In the genomic region with DNA sequence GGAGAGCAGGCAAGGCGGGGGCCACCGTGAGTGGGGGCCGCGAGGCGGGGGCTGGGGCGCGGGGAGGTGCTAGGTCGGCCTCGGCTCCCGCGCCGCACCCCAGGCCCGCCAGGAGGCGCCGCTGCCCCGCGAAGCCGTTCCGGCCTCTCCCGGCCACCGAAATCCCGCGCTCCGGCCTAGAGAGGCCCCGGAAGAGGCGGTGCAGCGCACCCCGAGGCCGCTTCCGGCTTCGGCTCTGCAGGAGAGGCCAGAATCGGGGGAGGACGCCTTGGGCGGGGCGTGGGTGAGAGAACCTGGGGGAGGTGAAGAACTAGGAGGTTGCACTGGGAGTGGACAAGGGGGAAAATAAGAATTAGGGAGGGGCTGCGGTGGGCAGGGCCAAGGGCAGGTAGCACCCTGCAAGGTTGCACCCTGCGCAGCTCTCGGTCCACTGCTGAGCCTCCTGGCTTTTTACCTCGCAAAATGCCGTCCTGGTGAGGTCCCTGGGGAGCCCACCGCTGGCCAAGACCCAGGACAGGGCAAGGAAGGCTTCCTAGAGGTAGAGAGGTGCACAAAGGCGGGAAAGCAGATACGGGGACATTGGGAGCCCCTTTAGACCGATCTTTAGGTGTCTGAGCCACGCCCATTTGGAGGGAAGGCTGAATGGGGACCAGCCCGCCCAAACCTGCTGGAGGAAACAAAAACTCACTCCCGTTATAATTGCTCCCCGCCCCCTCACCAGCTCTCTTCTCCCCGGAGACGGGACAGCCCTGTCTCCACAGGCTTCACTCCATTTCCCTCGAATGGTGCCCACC, we compare ENCODE assay signal across 8 cellular contexts. TPM values are rescaled to one million over a fixed set of nuclear protein-coding genes. Genes with fewer than 3 reads are reported as not detected.
DNase-seq lines count a peak whose midpoint lies in the region; ATAC-seq, FAIRE-seq and TF ChIP-seq lines count a peak whose summit lies in the region.

No MANE protein-coding gene starts in this region.

- intact Hi-C loops in mucosa of descending colon (cut with DNase I, micrococcal nuclease) = loop anchor here (2.0 to 10.0 kb wide), 3 partner anchors 35 to 47 kb away; a partner anchor contains a TSS

- no peak for FAIRE-seq in D721Med (lab: Jason Lieb, UNC)

- H3K36me3 ChIP-seq in HUES64 (ENCODE audit: insufficient read depth, low read length) (no peaks in the 10 kb centered on the region), NT2/D1 (ENCODE audit: insufficient read depth, insufficient read length, low read length) (no peaks in the 10 kb centered on the region), mucosa of descending colon (ENCODE audit: low read depth) (no peaks in the 10 kb centered on the region)

- H3K4me1 ChIP-seq in HUES64 (ENCODE audit: insufficient read depth, low read length) (peaks cover 12% of the 10 kb centered on the region), NT2/D1 (ENCODE audit: insufficient read depth, insufficient read length) (peaks cover 17% of the 10 kb centered on the region), mucosa of descending colon (ENCODE audit: low read depth) (peaks cover 12% of the 10 kb centered on the region)

- peak overlapping the region; percentile 88 for H3K27ac ChIP-seq in HUES64 (ENCODE audit: low read depth, low read length)

- no peaks in the 10 kb centered on the region for H3K9me3 ChIP-seq in HUES64 (ENCODE audit: insufficient read depth, low read depth, low read length)
- H3K9me3 ChIP-seq in NT2/D1 (ENCODE audit: insufficient read depth, low read length) = no peaks in the 10 kb centered on the region
- no peaks in the 10 kb centered on the region for H3K9me3 ChIP-seq in mucosa of descending colon

- H3K4me3 ChIP-seq in HUES64 (ENCODE audit: low read length) = peak overlapping the region; percentile 86
- peak overlapping the region; percentile 73 for H3K4me3 ChIP-seq in NT2/D1 (ENCODE audit: insufficient read length, low read depth)
- peak overlapping the region; percentile 27 for H3K4me3 ChIP-seq in mucosa of descending colon

- H3K27me3 ChIP-seq in HUES64 (ENCODE audit: insufficient read depth, low read length) (peaks cover 9% of the 10 kb centered on the region), NT2/D1 (ENCODE audit: insufficient read depth, insufficient read length) (peaks cover 6% of the 10 kb centered on the region)

- TF ChIP-seq CTCF in D721Med (IDR thresholded peaks at IDR 0.05; ENCODE audit: insufficient read depth, missing control alignments) (peak; percentile 61), mucosa of descending colon (IDR thresholded peaks at IDR 0.05) (peak; percentile 84)

- WGBS in HUES64 = under 1% methylated on average over 51 of the region's 51 CpGs

- DNase-seq in D721Med (ENCODE audit: insufficient read length, low spot score) (peak; percentile 89), NT2/D1 (ENCODE audit: low read depth, low spot score) (peak; percentile 92), epidermal melanocyte (ENCODE audit: insufficient read length, low spot score) (peak; percentile 89), mucosa of descending colon (peak; percentile 92 to 97 (median 96))
- DNase-seq in activated CD8-positive, alpha-beta memory T cell treated with anti-CD3 and anti-CD28 coated beads, Interleukin-2, amount 50 U/mL, for 24 hours (ENCODE audit: extremely low read depth) = peak; percentile 59
- DNase-seq in stimulated activated CD8-positive, alpha-beta memory T cell treated with anti-CD3 and anti-CD28 coated beads, Interleukin-4, amount 100 ng/mL, for 24 hours (ENCODE audit: low read depth) = peak; percentile 84

- H3K9ac ChIP-seq in HUES64 (ENCODE audit: low read depth, low read length) = peak overlapping the region; percentile 91
- H3K9ac ChIP-seq in NT2/D1 (ENCODE audit: insufficient read length, low read depth) = peak overlapping the region; percentile 91

- ATAC-seq in GM21423 (IDR thresholded peaks at IDR 0.05; ENCODE audit: unreplicated experiment) (peak; percentile 86), mucosa of descending colon (peak; percentile 95)

RNA-seq across cellular contexts. Expression of a gene that starts 8.4 kb away (rescaled TPM):
- polyA plus RNA-seq in HUES64 (2013, experiment 1 of 2) = 197 TPM
- polyA plus RNA-seq in HUES64 (2013, experiment 2 of 2) = 225 TPM
- 100 to 1,000 TPM in 1 of 3 donors, 10 to 100 TPM in 2; 47.0 to 190 (median 96.4) TPM for total RNA-seq in mucosa of descending colon

RNA-seq across cellular contexts. Expression of a gene that starts 22.5 kb away (rescaled TPM):
- 0.60 TPM for polyA plus RNA-seq in HUES64 (2013, experiment 1 of 2)
- 0.95 TPM for polyA plus RNA-seq in HUES64 (2013, experiment 2 of 2)
- total RNA-seq in mucosa of descending colon = under 1 TPM in 2 of 3 donors, not detected in 1; 0.29 to 0.32 TPM

RNA-seq across cellular contexts. Expression of a gene that starts 36.2 kb away (rescaled TPM):
- not detected for polyA plus RNA-seq in HUES64 (2013, experiment 1 of 2)
- not detected for polyA plus RNA-seq in HUES64 (2013, experiment 2 of 2)
- total RNA-seq in mucosa of descending colon = not detected

RNA-seq across cellular contexts. Expression of a gene that starts 41.4 kb away (rescaled TPM):
- 2.8 TPM for polyA plus RNA-seq in HUES64 (2013, experiment 1 of 2)
- 3.6 TPM for polyA plus RNA-seq in HUES64 (2013, experiment 2 of 2)
- 100 to 1,000 TPM in 1 of 3 donors, 10 to 100 TPM in 2; 42.0 to 129 (median 59.2) TPM for total RNA-seq in mucosa of descending colon

RNA-seq across cellular contexts. Expression of a gene that starts 51.3 kb away (rescaled TPM):
- polyA plus RNA-seq in HUES64 (2013, experiment 1 of 2) = not detected
- 0.19 TPM for polyA plus RNA-seq in HUES64 (2013, experiment 2 of 2)
- under 1 TPM in 1 of 3 donors, not detected in 2; 0.32 TPM for total RNA-seq in mucosa of descending colon

Comparison
In these comparisons a context has a peak if more than half of its experiments do, and no peak if none do; other contexts are left out.
1. Peak in every context shown above with its lines: DNase-seq, ATAC-seq, H3K4me3 ChIP-seq and H3K27ac ChIP-seq.
2. H3K4me3 ChIP-seq: peak in every context shown above with its lines; median percentile 86 in HUES64; 73 in NT2/D1; 27 in mucosa of descending colon.